8 cellular contexts compared by ENCODE assay signal in the genomic region with DNA sequence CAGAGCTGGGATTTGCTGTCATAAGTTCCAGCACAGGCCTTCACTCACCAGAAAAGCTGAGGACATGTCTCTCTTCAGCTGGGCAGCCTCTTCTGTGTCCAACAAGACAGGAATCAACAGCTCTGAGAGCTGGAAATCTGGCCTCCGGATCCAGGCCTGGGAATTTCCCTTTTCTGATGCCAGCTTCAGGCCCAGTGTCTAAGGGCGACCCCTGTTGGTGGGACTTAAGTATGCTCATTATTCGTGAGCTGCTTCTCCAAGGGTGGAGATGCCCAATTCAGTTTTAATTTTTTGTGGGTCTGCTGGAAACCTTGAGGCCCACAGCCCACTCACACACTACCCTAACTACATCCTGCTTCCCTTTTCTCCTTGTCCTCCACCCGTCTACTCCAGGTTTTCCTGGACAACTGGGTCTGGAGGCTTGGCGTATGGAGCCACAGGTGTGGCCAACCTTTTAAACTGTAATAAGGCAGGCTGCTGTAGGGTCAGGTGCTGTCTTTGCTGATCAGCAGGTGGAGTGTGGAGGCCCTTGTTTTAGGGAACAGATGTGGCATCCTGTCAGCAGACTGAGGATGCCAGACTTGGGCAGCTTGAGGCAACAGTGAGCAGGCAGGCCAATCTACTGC. TPM values are rescaled to one million over a fixed set of nuclear protein-coding genes. Genes with fewer than 3 reads are reported as not detected.
DNase-seq lines count a peak whose midpoint lies in the region; TF ChIP-seq lines count a peak whose summit lies in the region.

No MANE protein-coding gene starts in this region.

- no peaks in the 10 kb centered on the region for H3K36me3 ChIP-seq in Peyer's patch
- H3K36me3 ChIP-seq in neural progenitor cell: no peaks in the 10 kb centered on the region

- TF ChIP-seq CTCF in Peyer's patch (IDR thresholded peaks at IDR 0.05): peak; percentile 8 to 90 (median 78)
- peak; percentile 63 for TF ChIP-seq CTCF in fibroblast of the aortic adventitia (IDR thresholded peaks at IDR 0.05; ENCODE audit: insufficient read depth, low read length)
- peak; percentile 84 for TF ChIP-seq CTCF in neural progenitor cell (IDR thresholded peaks at IDR 0.05)

- peaks cover 35% of the 10 kb centered on the region for H3K27me3 Mint-ChIP-seq in neural progenitor cell (ENCODE audit: insufficient read depth, low read depth)

- no peaks in the 10 kb centered on the region for H3K9me3 ChIP-seq in Peyer's patch
- no peaks in the 10 kb centered on the region for H3K9me3 ChIP-seq in neural progenitor cell (ENCODE audit: low read depth)

- H3K4me2 ChIP-seq in neural progenitor cell: no peak overlapping the region

- no peak overlapping the region for H3K4me3 Mint-ChIP-seq in neural progenitor cell

- no peak overlapping the region for H3K27ac Mint-ChIP-seq in neural progenitor cell

- H2AFZ ChIP-seq in neural progenitor cell (replicated peaks): no peak overlapping the region

- no peak overlapping the region for H3K4me3 ChIP-seq in Peyer's patch
- no peak overlapping the region for H3K4me3 ChIP-seq in fibroblast of the aortic adventitia (ENCODE audit: low read depth, low read length)
- no peak overlapping the region for H3K4me3 ChIP-seq in neural progenitor cell

- no peaks in the 10 kb centered on the region for H3K36me3 Mint-ChIP-seq in neural progenitor cell

- H3K9me3 Mint-ChIP-seq in neural progenitor cell: no peaks in the 10 kb centered on the region

- H3K4me1 ChIP-seq in Peyer's patch: peaks cover 0 to 30% (median 6%) of the 10 kb centered on the region in 4 donors
- H3K4me1 ChIP-seq in neural progenitor cell: peaks cover 9% of the 10 kb centered on the region

- H3K27me3 ChIP-seq in Peyer's patch: peaks cover 0 to 6% of the 10 kb centered on the region in 2 donors
- H3K27me3 ChIP-seq in neural progenitor cell: peaks cover 50% of the 10 kb centered on the region

- H3K27ac ChIP-seq in Peyer's patch (no peak overlapping the region), neural progenitor cell (no peak overlapping the region)

- peak; percentile 84 for DNase-seq in CD1c-positive myeloid dendritic cell (ENCODE audit: extremely low spot score)
- peak; percentile 65 for DNase-seq in HK-2 (ENCODE audit: unreplicated experiment)
- peak; percentile 37 to 84 (median 65) for DNase-seq in Peyer's patch
- DNase-seq in activated T-helper 1 cell treated with Interleukin-2 at 50 U/mL for 16 hours (ENCODE audit: low read depth): peak; percentile 15
- peak; percentile 84 for DNase-seq in fibroblast of the aortic adventitia (ENCODE audit: low read depth)
- DNase-seq in neural progenitor cell (ENCODE audit: low spot score): peak; percentile 88
- peak; percentile 88 for DNase-seq in superior temporal gyrus (ENCODE audit: extremely low spot score)
- DNase-seq in GOT3 (lab: John Stamatoyannopoulos, UW): no peak

- TF ChIP-seq POLR2A in Peyer's patch (IDR thresholded peaks at IDR 0.05): no peak

- no peak overlapping the region for H3K9ac ChIP-seq in neural progenitor cell

- peaks cover 6% of the 10 kb centered on the region for H3F3A ChIP-seq in neural progenitor cell (ENCODE audit: low read depth)

- H4K20me1 ChIP-seq in neural progenitor cell (ENCODE audit: low read depth): peaks cover 13% of the 10 kb centered on the region

- H3K4me1 Mint-ChIP-seq in neural progenitor cell: peaks cover 7% of the 10 kb centered on the region

- no peaks in the 10 kb centered on the region for H3K79me2 ChIP-seq in neural progenitor cell (ENCODE audit: low read depth)

RNA-seq across cellular contexts. Expression of a gene that starts 2.6 kb away (rescaled TPM):
- total RNA-seq in Peyer's patch: under 1 TPM in 3 of 4 donors, not detected in 1; 0.27 to 0.83 (median 0.57) TPM
- total RNA-seq in fibroblast of the aortic adventitia (ENCODE audit: low replicate concordance): 225 and 249 TPM in 2 replicates
- 0.03 TPM in 1 of 2 replicates, not detected in the other for total RNA-seq in neural progenitor cell (ENCODE audit: low replicate concordance)

Comparison
In these comparisons a context has a peak if more than half of its experiments do, and no peak if none do; other contexts are left out.
1. RNA of a gene that starts 2.6 kb away (total RNA-seq): 225 to 249 TPM in fibroblast of the aortic adventitia; 0.27 to 0.83 TPM in Peyer's patch and 0.03 TPM in neural progenitor cell; every median in the first group is over 100 times any median in the second.
2. Peak in every context shown above with its lines, with median percentiles within 50 percentile points of each other: CTCF ChIP-seq.